In the genomic region with DNA sequence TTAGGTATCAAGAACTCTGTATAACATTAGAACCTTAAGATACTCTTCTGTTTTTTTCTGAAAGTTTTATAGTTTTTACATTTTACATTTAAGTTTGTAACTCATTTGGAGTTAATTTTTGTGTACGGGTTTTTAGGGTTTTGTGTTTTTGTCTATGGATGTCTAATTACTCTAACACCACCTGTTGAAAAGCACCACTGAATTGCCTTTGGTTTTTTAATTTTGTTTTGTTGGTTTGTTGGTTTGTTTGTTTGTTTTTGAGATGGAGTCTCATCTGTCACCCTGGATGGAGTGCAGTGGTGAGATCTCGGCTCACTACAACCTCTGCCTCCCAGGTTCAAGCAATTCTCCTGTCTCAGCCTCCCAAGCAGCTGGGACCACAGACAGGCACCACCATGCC, we compare ENCODE assay signal across 4 cellular contexts.
"Had no signal": no experiment of that assay in that cellular context is flagged by ENCODE, and none has a peak within 500 bp of the region (broad histone marks: within the 10 kb centered on the region; RNA-seq: fewer than 3 reads in every experiment).

No MANE protein-coding gene starts in this region.

- H3K4me3 ChIP-seq: K562 had no signal

- ATAC-seq: HepG2, K562 had no signal

- H3K27ac ChIP-seq: HL-60, KMS-11 had no signal
